Comparison of ENCODE assay signal across 8 cellular contexts in the genomic region with DNA sequence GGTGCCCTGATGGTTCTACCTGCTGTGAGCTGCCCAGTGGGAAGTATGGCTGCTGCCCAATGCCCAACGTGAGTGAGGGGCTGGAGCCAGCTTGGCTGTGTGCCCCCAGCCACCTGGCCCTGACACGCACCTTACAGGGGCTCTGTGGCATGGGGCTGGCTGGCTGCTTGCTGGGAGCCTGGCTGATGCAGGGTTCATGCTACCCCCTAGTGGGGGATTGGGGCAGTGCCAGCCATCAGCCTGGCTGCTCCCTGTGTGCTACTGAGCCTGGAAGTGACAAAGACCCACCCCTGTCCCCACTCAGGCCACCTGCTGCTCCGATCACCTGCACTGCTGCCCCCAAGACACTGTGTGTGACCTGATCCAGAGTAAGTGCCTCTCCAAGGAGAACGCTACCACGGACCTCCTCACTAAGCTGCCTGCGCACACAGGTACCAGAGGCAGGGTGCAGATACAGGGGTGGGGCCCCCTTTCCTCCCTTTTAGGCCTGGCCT. TPM values are rescaled to one million over a fixed set of nuclear protein-coding genes. Genes with fewer than 3 reads are reported as not detected.
DNase-seq lines count a peak whose midpoint lies in the region; TF ChIP-seq lines count a peak whose summit lies in the region.

No MANE protein-coding gene starts in this region.

- peak; percentile 12 for DNase-seq in NCI-H510A treated with DMSO at 0.1 percent for 48 hours (lab: John Stamatoyannopoulos, UW)
- no peak for DNase-seq in NCI-H510A (lab: John Stamatoyannopoulos, UW)
- DNase-seq in NCI-H2171 (lab: John Stamatoyannopoulos, UW): peak; percentile 40
- peak; percentile 81 for DNase-seq in activated CD4-positive, alpha-beta memory T cell treated with anti-CD3 and anti-CD28 coated beads for 36 hours
- peak; percentile 51 for DNase-seq in effector CD8-positive, alpha-beta T cell (lab: John Stamatoyannopoulos, UW)
- peak in 1 of 2 experiments; percentile 77 for DNase-seq in mesothelial cell of epicardium (ENCODE audit: low spot score in 2 of 2, unreplicated experiment in 2 of 2)
- DNase-seq in stimulated activated CD8-positive, alpha-beta memory T cell treated with anti-CD3 and anti-CD28 coated beads, Interleukin-7, amount 100 ng/mL, for 24 hours (ENCODE audit: low read depth): peak; percentile 50
- no peak for DNase-seq in NCI-H2029 treated with DMSO at 0.1 percent for 48 hours (lab: John Stamatoyannopoulos, UW)

- H3K9me3 Mint-ChIP-seq in activated CD4-positive, alpha-beta memory T cell treated with anti-CD3 and anti-CD28 coated beads for 36 hours: no peaks in the 10 kb centered on the region
- no peaks in the 10 kb centered on the region for H3K9me3 Mint-ChIP-seq in mesothelial cell of epicardium

- H3K27me3 Mint-ChIP-seq in activated CD4-positive, alpha-beta memory T cell treated with anti-CD3 and anti-CD28 coated beads for 36 hours: no peaks in the 10 kb centered on the region
- H3K27me3 Mint-ChIP-seq in mesothelial cell of epicardium (ENCODE audit: low read depth): no peaks in the 10 kb centered on the region

- TF ChIP-seq CTCF in mesothelial cell of epicardium (IDR thresholded peaks at IDR 0.05; ENCODE audit: unreplicated experiment): peak; percentile 80

- intact Hi-C loops in activated CD4-positive, alpha-beta memory T cell treated with anti-CD3 and anti-CD28 coated beads for 36 hours (cut with micrococcal nuclease): no loop called here

- H3K4me1 Mint-ChIP-seq in activated CD4-positive, alpha-beta memory T cell treated with anti-CD3 and anti-CD28 coated beads for 36 hours (ENCODE audit: low read depth): peaks cover 17% of the 10 kb centered on the region
- peaks cover 13% of the 10 kb centered on the region for H3K4me1 Mint-ChIP-seq in mesothelial cell of epicardium

- peaks cover 11% of the 10 kb centered on the region for H3K36me3 Mint-ChIP-seq in activated CD4-positive, alpha-beta memory T cell treated with anti-CD3 and anti-CD28 coated beads for 36 hours
- H3K36me3 Mint-ChIP-seq in mesothelial cell of epicardium: peaks cover 5% of the 10 kb centered on the region

- no peak overlapping the region for H3K27ac Mint-ChIP-seq in activated CD4-positive, alpha-beta memory T cell treated with anti-CD3 and anti-CD28 coated beads for 36 hours
- no peak overlapping the region for H3K27ac Mint-ChIP-seq in mesothelial cell of epicardium

- no peak overlapping the region for H3K4me3 Mint-ChIP-seq in activated CD4-positive, alpha-beta memory T cell treated with anti-CD3 and anti-CD28 coated beads for 36 hours
- no peak overlapping the region for H3K4me3 Mint-ChIP-seq in mesothelial cell of epicardium

- CTCF ChIA-PET in activated CD4-positive, alpha-beta memory T cell treated with anti-CD3 and anti-CD28 coated beads for 36 hours (lab: Charles Lee): interaction anchor here (0.8 to 5.2 kb wide), 16 partner anchors 9 to 280 kb away, joined by 3 to 32 read pairs (median 4); partner anchors contain the start of genes FAM171A2, HDAC5 and TMUB2

- POLR2A ChIA-PET in activated CD4-positive, alpha-beta memory T cell treated with anti-CD3 and anti-CD28 coated beads for 36 hours (lab: Charles Lee): interaction anchor here (1.2 kb wide), 2 partner anchors 130 to 141 kb away, joined by 4 to 5 read pairs; no protein-coding TSS in a partner anchor

RNA-seq across cellular contexts. Expression of gene GRN, which starts 5.7 kb away (rescaled TPM):
- total RNA-seq in activated CD4-positive, alpha-beta memory T cell treated with anti-CD3 and anti-CD28 coated beads for 36 hours: 10 to 100 TPM; 59.7 to 62.4 TPM
- total RNA-seq in mesothelial cell of epicardium: 128 to 144 TPM (median 137 TPM) in 3 replicates

RNA-seq across cellular contexts. Expression of gene FAM171A2, which starts 12.9 kb away (rescaled TPM):
- total RNA-seq in activated CD4-positive, alpha-beta memory T cell treated with anti-CD3 and anti-CD28 coated beads for 36 hours: under 1 TPM; 0.19 to 0.21 TPM
- total RNA-seq in mesothelial cell of epicardium: 58.0 to 64.7 TPM (median 60.7 TPM) in 3 replicates

RNA-seq across cellular contexts. Expression of gene SLC25A39, which starts 26.2 kb away (rescaled TPM):
- total RNA-seq in activated CD4-positive, alpha-beta memory T cell treated with anti-CD3 and anti-CD28 coated beads for 36 hours: 100 to 1,000 TPM; 121 to 122 TPM
- 106 to 113 TPM (median 112 TPM) in 3 replicates for total RNA-seq in mesothelial cell of epicardium

RNA-seq across cellular contexts. Expression of gene ITGA2B, which starts 38.7 kb away (rescaled TPM):
- 1 to 10 TPM; 1.0 to 1.4 TPM for total RNA-seq in activated CD4-positive, alpha-beta memory T cell treated with anti-CD3 and anti-CD28 coated beads for 36 hours
- 12.2 to 15.9 TPM (median 13.6 TPM) in 3 replicates for total RNA-seq in mesothelial cell of epicardium

RNA-seq across cellular contexts. Expression of gene RUNDC3A, which starts 42.4 kb away (rescaled TPM):
- not detected for total RNA-seq in activated CD4-positive, alpha-beta memory T cell treated with anti-CD3 and anti-CD28 coated beads for 36 hours
- 0.34 to 0.60 TPM (median 0.53 TPM) in 3 replicates for total RNA-seq in mesothelial cell of epicardium

Comparison
In these comparisons a context has a peak if more than half of its experiments do, and no peak if none do; other contexts are left out.
1. DNase-seq: peak in NCI-H510A treated with DMSO at 0.1 percent for 48 hours (single experiment), NCI-H2171 (single experiment), activated CD4-positive, alpha-beta memory T cell treated with anti-CD3 and anti-CD28 coated beads for 36 hours (single experiment), effector CD8-positive, alpha-beta T cell (single experiment) and stimulated activated CD8-positive, alpha-beta memory T cell treated with anti-CD3 and anti-CD28 coated beads, Interleukin-7, amount 100 ng/mL, for 24 hours (single experiment); none in NCI-H510A (single experiment) and NCI-H2029 treated with DMSO at 0.1 percent for 48 hours (single experiment).
2. RNA of gene FAM171A2, which starts 12.9 kb away (total RNA-seq): 58.0 to 64.7 TPM in mesothelial cell of epicardium; 0.19 to 0.21 TPM in activated CD4-positive, alpha-beta memory T cell treated with anti-CD3 and anti-CD28 coated beads for 36 hours; every median in the first group is over 10 times any median in the second.